In genomic region chr7:112898432-112899290, GRCh38 we compare ENCODE assay signal across 8 cellular contexts.
A peak's percentile ranks its signal among the peaks of the same experiment; 100 is the strongest.
DNase-seq lines count a peak whose midpoint lies in the region; ATAC-seq, FAIRE-seq and TF ChIP-seq lines count a peak whose summit lies in the region.

No MANE protein-coding gene starts in this region.

- no TSS peak for BruUV-seq in HepG2 (replicated peaks; lab: Mats Ljungman, UMichigan)

- H3K4me2 ChIP-seq in HepG2 (ENCODE audit: low read depth, low read length): peak overlapping the region; percentile 66

- TF ChIP-seq RAD21 in HepG2 (CRISPR knock-in tag; IDR thresholded peaks at IDR 0.05): peak; percentile 80

- DNase-seq in activated gamma-delta T cell treated with Interleukin-2 at 50 U/mL for 16 hours: peak; percentile 27
- DNase-seq in activated gamma-delta T cell (lab: John Stamatoyannopoulos, UW): no peak
- peak; percentile 12 for DNase-seq in H54 (ENCODE audit: insufficient read length, low spot score)
- peak; percentile 76 to 85 for DNase-seq in Kasumi-1 (lab: John Stamatoyannopoulos, UW)
- peak; percentile 75 for DNase-seq in RPMI8226
- peak; percentile 64 for DNase-seq in bronchial epithelial cell (ENCODE audit: low read depth)
- DNase-seq in HepG2 (ENCODE audit: low spot score): peak; percentile 79
- DNase-seq in tibial nerve (ENCODE audit: low spot score in 2 of 2): peak in 1 of 2 donors; percentile 11

- FAIRE-seq in H54 (lab: Jason Lieb, UNC) (peak; percentile 73), bronchial epithelial cell (lab: Jason Lieb, UNC) (no peak), HepG2 (lab: Jason Lieb, UNC) (peak; percentile 64)

- H3K27me3 ChIP-seq in bronchial epithelial cell (ENCODE audit: control insufficient read depth, insufficient read depth, low read length) (no peaks in the 10 kb centered on the region), HepG2 (ENCODE audit: control insufficient read depth in 1 of 2, insufficient read depth in 2 of 2, low read length in 2 of 2) (no peaks in the 10 kb centered on the region), tibial nerve (no peaks in the 10 kb centered on the region)

- no peak overlapping the region for H2AFZ ChIP-seq in HepG2 (ENCODE audit: low read length)

- no peaks in the 10 kb centered on the region for H3K9me3 ChIP-seq in HepG2 (ENCODE audit: low read length)
- H3K9me3 ChIP-seq in tibial nerve: peaks cover 0 to 24% (median 1%) of the 10 kb centered on the region in 4 donors

- ATAC-seq in HepG2: peak; percentile 92

- H3K4me3 ChIP-seq in bronchial epithelial cell (ENCODE audit: low read depth, low read length) (no peak overlapping the region), HepG2 (replicated peaks in 1 of 3; ENCODE audit: insufficient read depth in 1 of 3, low read depth in 2 of 3, low read length in 3 of 3) (peak overlapping the region in 1 of 3 experiments; percentile 35; a peak in 1 of 6 replicates), tibial nerve (no peak overlapping the region)

- H3K9ac ChIP-seq in HepG2 (ENCODE audit: insufficient read depth, low read depth, low read length): peak overlapping the region; percentile 13; the same call in 1 of the 2 replicates

- TF ChIP-seq POLR2A in H54 (IDR thresholded peaks at IDR 0.05; ENCODE audit: low read depth, low read length): no peak
- no peak for TF ChIP-seq POLR2A in HepG2 (IDR thresholded peaks at IDR 0.05; ENCODE audit: insufficient read depth in 1 of 2, low read depth in 2 of 2, low read length in 2 of 2)
- TF ChIP-seq POLR2A in tibial nerve (IDR thresholded peaks at IDR 0.05): no peak

- intact Hi-C loops in HepG2 (cut with micrococcal nuclease; ENCODE audit: unreplicated experiment): loop anchor here (1.0 to 10.0 kb wide), 4 partner anchors 29 to 348 kb away; partner anchors contain the start of gene TMEM168

- 0 out of 4 replicates have a peak, but pooled peaks of 1 of the 2 experiments have one; percentile 21 for TF ChIP-seq EP300 in HepG2 (IDR thresholded peaks at IDR 0.05; ENCODE audit: low read depth in 2 of 2, low read length in 2 of 2)
- TF ChIP-seq EP300 in HepG2 (CRISPR knock-in tag; IDR thresholded peaks at IDR 0.05; ENCODE audit: borderline replicate concordance): peak; percentile 52; the same call in 1 of the 2 replicates
- no peak for TF ChIP-seq EP300 in tibial nerve (IDR thresholded peaks at IDR 0.05)

- H4K20me1 ChIP-seq in HepG2 (ENCODE audit: insufficient read depth, low read length): no peaks in the 10 kb centered on the region

- in situ Hi-C loops in HepG2 (cut with HindIII; ENCODE audit: extremely low pct_ligation_motif_present, low pct_unique_long_range_greater_than_20kb): no loop called here

- H3K4me1 ChIP-seq in HepG2 (ENCODE audit: insufficient read depth, low read length): peaks cover 39% of the 10 kb centered on the region
- no peaks in the 10 kb centered on the region for H3K4me1 ChIP-seq in tibial nerve

- peak; percentile 78 for TF ChIP-seq CTCF in bronchial epithelial cell (IDR thresholded peaks at IDR 0.05; ENCODE audit: insufficient read depth, low read length, severe bottlenecking)
- TF ChIP-seq CTCF in HepG2 (CRISPR knock-in tag; IDR thresholded peaks at IDR 0.05): peak; percentile 82
- peak in 3 of 5 experiments; percentile 6 to 51 (median 21) for TF ChIP-seq CTCF in tibial nerve (IDR thresholded peaks at IDR 0.05)

- H3K79me2 ChIP-seq in HepG2 (ENCODE audit: insufficient read depth, low read length): no peaks in the 10 kb centered on the region

- H3K36me3 ChIP-seq in bronchial epithelial cell (ENCODE audit: control insufficient read depth, insufficient read depth, low read length): no peaks in the 10 kb centered on the region
- no peaks in the 10 kb centered on the region for H3K36me3 ChIP-seq in HepG2 (replicated peaks in 1 of 2; ENCODE audit: control insufficient read depth in 1 of 2, insufficient read depth in 2 of 2, low read length in 2 of 2)
- H3K36me3 ChIP-seq in tibial nerve: peaks cover 0 to 24% (median 0%) of the 10 kb centered on the region in 3 donors

- POLR2A ChIA-PET in HepG2 (lab: Yijun Ruan, JAX): no interaction called here

- CTCF ChIA-PET in HepG2 (lab: Yijun Ruan, JAX; ENCODE audit: low intra/inter-chr PET ratio, low total read pairs): interaction anchor here (1.9 to 2.2 kb wide), 2 partner anchors 30 to 348 kb away, joined by 23 read pairs; no protein-coding TSS in a partner anchor

- H3K27ac ChIP-seq in HepG2 (ENCODE audit: extremely low read length, insufficient read depth, low read length) (peak overlapping the region; percentile 80), tibial nerve (no peak overlapping the region)

TF ChIP-seq in HepG2, 621 proteins besides CTCF, POLR2A, EP300 and RAD21 (continues in another document):
- TF ChIP-seq ZNF12 (CRISPR knock-in tag; IDR thresholded peaks at IDR 0.05) (no peak), ZNF207 (IDR thresholded peaks at IDR 0.05; ENCODE audit: borderline replicate concordance) (no peak), ZFP1 (CRISPR knock-in tag; IDR thresholded peaks at IDR 0.05) (0 out of 2 replicates have a peak, but pooled peaks have one; percentile 30), ATF7-NPFF (CRISPR knock-in tag; IDR thresholded peaks at IDR 0.05; ENCODE audit: low read depth) (no peak), CBX5 (CRISPR knock-in tag; IDR thresholded peaks at IDR 0.05; ENCODE audit: borderline replicate concordance) (peak; percentile 42; the same call in 1 of the 2 replicates), STAG1 (CRISPR knock-in tag; IDR thresholded peaks at IDR 0.05) (peak; percentile 78), TAF1 (CRISPR knock-in tag; IDR thresholded peaks at IDR 0.05) (no peak), RFX3 (CRISPR knock-in tag; IDR thresholded peaks at IDR 0.05) (no peak), NFKB2 (CRISPR knock-in tag; IDR thresholded peaks at IDR 0.05; ENCODE audit: borderline replicate concordance) (no peak), MEIS1 (CRISPR knock-in tag; IDR thresholded peaks at IDR 0.05; ENCODE audit: borderline replicate concordance) (no peak), EEA1 (CRISPR knock-in tag; IDR thresholded peaks at IDR 0.05; ENCODE audit: borderline replicate concordance) (no peak), ESRRA (CRISPR knock-in tag; IDR thresholded peaks at IDR 0.05; ENCODE audit: low read depth) (no peak), KLF13 (CRISPR knock-in tag; IDR thresholded peaks at IDR 0.05) (no peak), NR2F6 (IDR thresholded peaks at IDR 0.05) (no peak; the same call in 1 of the 2 replicates), NR2F6 (CRISPR knock-in tag; IDR thresholded peaks at IDR 0.05) (no peak), ZHX1 (CRISPR knock-in tag; IDR thresholded peaks at IDR 0.05; ENCODE audit: low read depth) (no peak), MAX (IDR thresholded peaks at IDR 0.05) (peak; percentile 45; the same call in 1 of the 2 replicates), CCAR2 (optimal IDR thresholded peaks at IDR 0.05; ENCODE audit: low read depth, low read length) (no peak), SKI (IDR thresholded peaks at IDR 0.05; ENCODE audit: partially characterized antibody) (peak; percentile 66), HNRNPL (IDR thresholded peaks at IDR 0.05; ENCODE audit: low read depth, low read length) (no peak), ZFP37 (CRISPR knock-in tag; IDR thresholded peaks at IDR 0.05; ENCODE audit: borderline replicate concordance) (no peak), ZNF879 (CRISPR knock-in tag; IDR thresholded peaks at IDR 0.05) (no peak), ZBTB10 (CRISPR knock-in tag; IDR thresholded peaks at IDR 0.05; ENCODE audit: borderline replicate concordance) (0 out of 2 replicates have a peak, but pooled peaks have one; percentile 34), ZBTB7B (CRISPR knock-in tag; IDR thresholded peaks at IDR 0.05) (peak; percentile 91)

Comparison
In these comparisons a context has a peak if more than half of its experiments do, and no peak if none do; other contexts are left out.
1. CTCF ChIP-seq: peak in every context shown above with its lines; median percentile 82 in HepG2; 78 in bronchial epithelial cell; 21 in tibial nerve.